ENCODE assay signal across 22 cellular contexts in the genomic region with DNA sequence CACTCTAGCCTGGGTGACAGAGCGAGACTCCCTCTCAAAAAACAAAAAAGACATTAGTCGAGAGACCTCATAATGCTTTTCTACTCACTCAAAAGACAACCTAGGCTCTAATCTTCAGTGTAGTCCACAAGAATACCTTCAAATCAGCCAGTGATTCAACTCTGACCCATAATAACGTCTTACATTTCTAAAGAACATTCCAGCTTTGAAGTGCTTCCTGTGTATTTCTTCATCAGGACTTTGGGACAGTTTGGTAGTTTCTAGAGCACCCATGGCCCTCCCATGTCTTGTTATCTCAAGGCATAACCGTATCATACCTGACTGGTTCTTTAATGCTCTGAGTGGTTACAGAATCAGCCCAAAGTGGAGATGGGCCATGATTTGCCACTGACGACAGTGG.
DNase-seq lines count a peak whose midpoint lies in the region; ATAC-seq and TF ChIP-seq lines count a peak whose summit lies in the region.
"Had no signal": no experiment of that assay in that cellular context is flagged by ENCODE, and none has a peak within 500 bp of the region (broad histone marks: within the 10 kb centered on the region; RNA-seq: fewer than 3 reads in every experiment).

No MANE protein-coding gene starts in this region.

- H3K27me3 Mint-ChIP-seq in GM23338 (ENCODE audit: insufficient read depth, low read depth, poor library complexity) (peaks cover 5% of the 10 kb centered on the region), WTC11 (ENCODE audit: low read depth) (no peaks in the 10 kb centered on the region)
- peaks cover 2% of the 10 kb centered on the region for H3K27me3 Mint-ChIP-seq in activated naive CD4-positive, alpha-beta T cell treated with anti-CD3 and anti-CD28 coated beads for 36 hours (ENCODE audit: low read depth)
- H3K27me3 Mint-ChIP-seq: activated CD4-positive, alpha-beta T cell treated with anti-CD3 and anti-CD28 coated beads, Interleukin-2, amount 10 ng/mL, durations not matched to agents 24 days and 14 days had no signal

- H3K9me3 Mint-ChIP-seq in GM23338 (no peaks in the 10 kb centered on the region), WTC11 (no peaks in the 10 kb centered on the region)
- no peaks in the 10 kb centered on the region for H3K9me3 Mint-ChIP-seq in activated naive CD4-positive, alpha-beta T cell treated with anti-CD3 and anti-CD28 coated beads for 36 hours
- H3K9me3 Mint-ChIP-seq: activated CD4-positive, alpha-beta T cell treated with anti-CD3 and anti-CD28 coated beads, Interleukin-2, amount 10 ng/mL, durations not matched to agents 24 days and 14 days; activated naive CD4-positive, alpha-beta T cell treated with anti-CD3 and anti-CD28 coated beads, Interleukin-2, amount 10 ng/mL, durations not matched to agents 7 days and 5 days; activated T-cell treated with anti-CD3 and anti-CD28 coated beads, Interleukin-2, amount 50 U/mL, for 72 hours; natural killer cell had no signal

- ATAC-seq in GM23338 = no peak
- no peak for ATAC-seq in WTC11
- ATAC-seq in GM18520 (IDR thresholded peaks at IDR 0.05; ENCODE audit: unreplicated experiment) = no peak
- ATAC-seq: activated T-cell treated with anti-CD3 and anti-CD28 coated beads, Interleukin-2, amount 50 U/mL, for 72 hours; left cardiac atrium; natural killer cell; T-helper 17 cell had no signal

- no peak overlapping the region for H3K4me2 ChIP-seq in GM23338
- no peak overlapping the region for H3K4me2 ChIP-seq in parathyroid adenoma (ENCODE audit: low read length)

- no peaks in the 10 kb centered on the region for H4K20me1 ChIP-seq in GM23338 (replicated peaks; ENCODE audit: insufficient read depth)

- H3K4me1 ChIP-seq in GM23338 (ENCODE audit: insufficient read depth) (peaks cover 8% of the 10 kb centered on the region), parathyroid adenoma (peaks cover 20% of the 10 kb centered on the region)
- H3K4me1 ChIP-seq: esophagus squamous epithelium, sigmoid colon, suprapubic skin had no signal

- H3K4me3 ChIP-seq in GM23338 (no peak overlapping the region), fibroblast of the aortic adventitia (ENCODE audit: low read depth, low read length) (no peak overlapping the region), parathyroid adenoma (ENCODE audit: low read depth, low read length) (no peak overlapping the region)
- H3K4me3 ChIP-seq: esophagus squamous epithelium, sigmoid colon, suprapubic skin had no signal

- H3K4me1 Mint-ChIP-seq in GM23338 (peaks cover 12% of the 10 kb centered on the region), WTC11 (peaks cover 28% of the 10 kb centered on the region)
- H3K4me1 Mint-ChIP-seq in activated naive CD4-positive, alpha-beta T cell treated with anti-CD3 and anti-CD28 coated beads for 36 hours (ENCODE audit: low read depth) = no peaks in the 10 kb centered on the region
- H3K4me1 Mint-ChIP-seq: activated CD4-positive, alpha-beta T cell treated with anti-CD3 and anti-CD28 coated beads, Interleukin-2, amount 10 ng/mL, durations not matched to agents 24 days and 14 days; activated naive CD4-positive, alpha-beta T cell treated with anti-CD3 and anti-CD28 coated beads, Interleukin-2, amount 10 ng/mL, durations not matched to agents 7 days and 5 days; natural killer cell; T-helper 17 cell had no signal

- H3K27me3 ChIP-seq in GM23338 (ENCODE audit: insufficient read depth) (no peaks in the 10 kb centered on the region), parathyroid adenoma (ENCODE audit: control insufficient read depth, insufficient read depth, low read length) (no peaks in the 10 kb centered on the region)
- H3K27me3 ChIP-seq: esophagus squamous epithelium, sigmoid colon, suprapubic skin had no signal

- CTCF ChIA-PET in WTC11 (lab: Charles Lee) = no interaction called here
- CTCF ChIA-PET in activated naive CD4-positive, alpha-beta T cell treated with anti-CD3 and anti-CD28 coated beads for 36 hours (lab: Charles Lee) = no interaction called here

- TF ChIP-seq CTCF in GM23338 (conservative IDR thresholded peaks at IDR 0.05; ENCODE audit: low read depth in 2 of 2) = no peak
- no peak for TF ChIP-seq CTCF in WTC11 (IDR thresholded peaks at IDR 0.05)
- TF ChIP-seq CTCF in fibroblast of the aortic adventitia (IDR thresholded peaks at IDR 0.05; ENCODE audit: insufficient read depth, low read length) = no peak
- TF ChIP-seq CTCF in parathyroid adenoma (IDR thresholded peaks at IDR 0.05) = no peak

- intact Hi-C loops in activated naive CD4-positive, alpha-beta T cell treated with anti-CD3 and anti-CD28 coated beads for 36 hours (cut with micrococcal nuclease) = no loop called here

- POLR2A ChIA-PET in WTC11 (lab: Charles Lee) = no interaction called here

- H3K79me2 ChIP-seq in GM23338 (replicated peaks; ENCODE audit: insufficient read depth) (no peaks in the 10 kb centered on the region), parathyroid adenoma (no peaks in the 10 kb centered on the region)

- H2AFZ ChIP-seq in GM23338 (peak overlapping the region; percentile 64; the same call in 1 of the 2 replicates), parathyroid adenoma (peak overlapping the region; percentile 38)

- H3K9me3 ChIP-seq in parathyroid adenoma (ENCODE audit: control insufficient read depth, low read length) = no peaks in the 10 kb centered on the region
- H3K9me3 ChIP-seq: esophagus squamous epithelium, sigmoid colon, suprapubic skin had no signal

- H3K9ac ChIP-seq in parathyroid adenoma = no peak overlapping the region

- H3K36me3 ChIP-seq in GM23338 (ENCODE audit: insufficient read depth) (no peaks in the 10 kb centered on the region), parathyroid adenoma (ENCODE audit: control insufficient read depth, insufficient read depth, low read length) (no peaks in the 10 kb centered on the region)
- H3K36me3 ChIP-seq: esophagus squamous epithelium, sigmoid colon, suprapubic skin had no signal

- H3K27ac Mint-ChIP-seq in GM23338 (no peak overlapping the region), WTC11 (peak overlapping the region; percentile 20)
- H3K27ac Mint-ChIP-seq in activated naive CD4-positive, alpha-beta T cell treated with anti-CD3 and anti-CD28 coated beads for 36 hours = no peak overlapping the region
- H3K27ac Mint-ChIP-seq: activated CD4-positive, alpha-beta T cell treated with anti-CD3 and anti-CD28 coated beads, Interleukin-2, amount 10 ng/mL, durations not matched to agents 24 days and 14 days; activated naive CD4-positive, alpha-beta T cell treated with anti-CD3 and anti-CD28 coated beads, Interleukin-2, amount 10 ng/mL, durations not matched to agents 7 days and 5 days; activated T-cell treated with anti-CD3 and anti-CD28 coated beads, Interleukin-2, amount 50 U/mL, for 72 hours; CD14-positive monocyte; natural killer cell; T-helper 17 cell had no signal

- H3K9me2 ChIP-seq in GM23338 (ENCODE audit: insufficient read depth) = no peaks in the 10 kb centered on the region

- H3K4me3 Mint-ChIP-seq in GM23338 = no peak overlapping the region
- no peak overlapping the region for H3K4me3 Mint-ChIP-seq in WTC11
- no peak overlapping the region for H3K4me3 Mint-ChIP-seq in activated naive CD4-positive, alpha-beta T cell treated with anti-CD3 and anti-CD28 coated beads for 36 hours
- H3K4me3 Mint-ChIP-seq: activated CD4-positive, alpha-beta T cell treated with anti-CD3 and anti-CD28 coated beads, Interleukin-2, amount 10 ng/mL, durations not matched to agents 24 days and 14 days; activated naive CD4-positive, alpha-beta T cell treated with anti-CD3 and anti-CD28 coated beads, Interleukin-2, amount 10 ng/mL, durations not matched to agents 7 days and 5 days; activated T-cell treated with anti-CD3 and anti-CD28 coated beads, Interleukin-2, amount 50 U/mL, for 72 hours; CD14-positive monocyte; natural killer cell; T-helper 17 cell had no signal

- DNase-seq in GM23338 (ENCODE audit: low spot score) = no peak
- no peak for DNase-seq in WTC11 (ENCODE audit: low spot score)
- peak; percentile 41 for DNase-seq in fibroblast of the aortic adventitia (ENCODE audit: low read depth)
- DNase-seq in activated naive CD4-positive, alpha-beta T cell treated with anti-CD3 and anti-CD28 coated beads for 36 hours = no peak
- no peak for DNase-seq in NCI-H2107 treated with DMSO at 0.1 percent for 48 hours (lab: John Stamatoyannopoulos, UW; ENCODE audit: unreplicated experiment)
- DNase-seq in EL = no peak
- DNase-seq: activated CD4-positive, alpha-beta T cell treated with anti-CD3 and anti-CD28 coated beads, Interleukin-2, amount 10 ng/mL, durations not matched to agents 24 days and 14 days; activated naive CD4-positive, alpha-beta T cell treated with anti-CD3 and anti-CD28 coated beads, Interleukin-2, amount 10 ng/mL, durations not matched to agents 7 days and 5 days; activated T-cell treated with anti-CD3 and anti-CD28 coated beads, Interleukin-2, amount 50 U/mL, for 72 hours; cerebellar nuclear complex; effector memory CD4-positive, alpha-beta T cell; esophagus squamous epithelium; left cardiac atrium; midbrain; natural killer cell; NCI-H1105; sigmoid colon; T-helper 17 cell had no signal

- H3K27ac ChIP-seq in GM23338 (ENCODE audit: low read depth) = no peak overlapping the region
- no peak overlapping the region for H3K27ac ChIP-seq in parathyroid adenoma
- H3K27ac ChIP-seq: esophagus squamous epithelium, sigmoid colon, suprapubic skin had no signal

- H3F3A ChIP-seq in GM23338 (replicated peaks; ENCODE audit: low read depth) = no peaks in the 10 kb centered on the region

- H3K36me3 Mint-ChIP-seq in GM23338 (ENCODE audit: low read depth) = no peaks in the 10 kb centered on the region
- no peaks in the 10 kb centered on the region for H3K36me3 Mint-ChIP-seq in WTC11
- H3K36me3 Mint-ChIP-seq in activated naive CD4-positive, alpha-beta T cell treated with anti-CD3 and anti-CD28 coated beads for 36 hours (ENCODE audit: low read depth) = no peaks in the 10 kb centered on the region
- H3K36me3 Mint-ChIP-seq: activated naive CD4-positive, alpha-beta T cell treated with anti-CD3 and anti-CD28 coated beads, Interleukin-2, amount 10 ng/mL, durations not matched to agents 7 days and 5 days; CD14-positive monocyte; natural killer cell had no signal

TF ChIP-seq in WTC11, 78 proteins besides CTCF, POLR2A, EP300 and RAD21 (continues in another document):
- no peak for TF ChIP-seq GTF2I (CRISPR knock-in tag; conservative IDR thresholded peaks at IDR 0.05)
